8 cellular contexts compared by ENCODE assay signal in genomic region chr3:99866167-99866810, GRCh38. TPM values are rescaled to one million over a fixed set of nuclear protein-coding genes. Genes with fewer than 3 reads are reported as not detected.
DNase-seq lines count a peak whose midpoint lies in the region; ATAC-seq and TF ChIP-seq lines count a peak whose summit lies in the region.

No MANE protein-coding gene starts in this region.

- H3K36me3 ChIP-seq in spleen = peaks cover 0 to 19% (median 2%) of the 10 kb centered on the region in 6 donors

- TF ChIP-seq CTCF in HFF-Myc (IDR thresholded peaks at IDR 0.05; ENCODE audit: low read depth, low read length, missing control alignments) = no peak
- TF ChIP-seq CTCF in natural killer cell (IDR thresholded peaks at IDR 0.05) = no peak
- no peak for TF ChIP-seq CTCF in spleen (IDR thresholded peaks at IDR 0.05 in 8 of 11, conservative IDR thresholded peaks at IDR 0.05 in 3 of 11)

- H3K27me3 ChIP-seq in spleen (replicated peaks in 1 of 7) = no peaks in the 10 kb centered on the region

- peaks cover 62% of the 10 kb centered on the region for H3K36me3 Mint-ChIP-seq in activated T-helper 2 cell treated with anti-CD3 and anti-CD28 coated beads, Interferon-gamma antibody, Interleukin-2, Interleukin-4, amounts not matched to agents 10 μg/mL and 5 μg/mL and 100 μg/mL, durations not matched to agents 14 hours and 24 hours and 36 hours (ENCODE audit: low read depth)
- no peaks in the 10 kb centered on the region for H3K36me3 Mint-ChIP-seq in natural killer cell

- H3K27ac Mint-ChIP-seq in activated T-helper 2 cell treated with anti-CD3 and anti-CD28 coated beads, Interferon-gamma antibody, Interleukin-2, Interleukin-4, amounts not matched to agents 10 μg/mL and 5 μg/mL and 100 μg/mL, durations not matched to agents 14 hours and 24 hours and 36 hours = peak overlapping the region; percentile 83
- no peak overlapping the region for H3K27ac Mint-ChIP-seq in natural killer cell

- H3K27ac ChIP-seq in spleen = no peak overlapping the region

- WGBS in spleen, 5 donors = 18 to 33% (median 29%) methylated on average over 3 of the region's 3 CpGs

- no peak overlapping the region for H3K4me3 ChIP-seq in HFF-Myc (replicated peaks; ENCODE audit: low read depth, low read length)
- H3K4me3 ChIP-seq in spleen = no peak overlapping the region

- H3K27me3 Mint-ChIP-seq in activated T-helper 2 cell treated with anti-CD3 and anti-CD28 coated beads, Interferon-gamma antibody, Interleukin-2, Interleukin-4, amounts not matched to agents 10 μg/mL and 5 μg/mL and 100 μg/mL, durations not matched to agents 14 hours and 24 hours and 36 hours (ENCODE audit: low read depth) = no peaks in the 10 kb centered on the region
- H3K27me3 Mint-ChIP-seq in natural killer cell (ENCODE audit: low read depth in 2 of 2) = no peaks in the 10 kb centered on the region

- TF ChIP-seq POLR2A in spleen (IDR thresholded peaks at IDR 0.05) = no peak

- H3K4me1 Mint-ChIP-seq in activated T-helper 2 cell treated with anti-CD3 and anti-CD28 coated beads, Interferon-gamma antibody, Interleukin-2, Interleukin-4, amounts not matched to agents 10 μg/mL and 5 μg/mL and 100 μg/mL, durations not matched to agents 14 hours and 24 hours and 36 hours (ENCODE audit: low read depth) = peaks cover 93% of the 10 kb centered on the region
- H3K4me1 Mint-ChIP-seq in natural killer cell = peaks cover 15 to 16% of the 10 kb centered on the region in 2 donors

- H3K4me1 ChIP-seq in spleen = peaks cover 0 to 35% (median 14%) of the 10 kb centered on the region in 6 donors

- H3K9me3 ChIP-seq in spleen = no peaks in the 10 kb centered on the region

- peak overlapping the region; percentile 40 for H3K4me3 Mint-ChIP-seq in activated T-helper 2 cell treated with anti-CD3 and anti-CD28 coated beads, Interferon-gamma antibody, Interleukin-2, Interleukin-4, amounts not matched to agents 10 μg/mL and 5 μg/mL and 100 μg/mL, durations not matched to agents 14 hours and 24 hours and 36 hours (ENCODE audit: low read depth)
- H3K4me3 Mint-ChIP-seq in natural killer cell = no peak overlapping the region

- no peaks in the 10 kb centered on the region for H3K9me3 Mint-ChIP-seq in activated T-helper 2 cell treated with anti-CD3 and anti-CD28 coated beads, Interferon-gamma antibody, Interleukin-2, Interleukin-4, amounts not matched to agents 10 μg/mL and 5 μg/mL and 100 μg/mL, durations not matched to agents 14 hours and 24 hours and 36 hours
- no peaks in the 10 kb centered on the region for H3K9me3 Mint-ChIP-seq in natural killer cell

- intact Hi-C loops in activated T-helper 2 cell treated with anti-CD3 and anti-CD28 coated beads, Interferon-gamma antibody, Interleukin-2, Interleukin-4, amounts not matched to agents 10 μg/mL and 5 μg/mL and 100 μg/mL, durations not matched to agents 14 hours and 24 hours and 36 hours (cut with micrococcal nuclease) = loop anchor here (1.0 kb wide), 1 partner anchor 10 kb away; no protein-coding TSS in a partner anchor
- intact Hi-C loops in natural killer cell (cut with micrococcal nuclease) = no loop called here
- intact Hi-C loops in spleen (cut with DNase I; ENCODE audit: low total_unique reads) = no loop called here

- peak in 2 of 3 donors; percentile 21 to 67 for ATAC-seq in natural killer cell

- DNase-seq in COR-L47 (lab: John Stamatoyannopoulos, UW) = peak; percentile 35
- peak; percentile 57 for DNase-seq in HFF-Myc (ENCODE audit: extremely low read depth, low read depth)
- DNase-seq in activated T-helper 2 cell treated with anti-CD3 and anti-CD28 coated beads, Interferon-gamma antibody, Interleukin-2, Interleukin-4, amounts not matched to agents 10 μg/mL and 5 μg/mL and 100 μg/mL, durations not matched to agents 14 hours and 24 hours and 36 hours (ENCODE audit: low spot score) = peak; percentile 14
- DNase-seq in natural killer cell = no peak
- no peak for DNase-seq in stimulated activated naive CD4-positive, alpha-beta T cell treated with Interleukin-2 at 50 U/mL for 16 hours (lab: John Stamatoyannopoulos, UW)
- no peak for DNase-seq in NCI-H2081 treated with DMSO at 0.1 percent for 48 hours (lab: John Stamatoyannopoulos, UW)
- DNase-seq in activated naive CD4-positive, alpha-beta T cell (lab: John Stamatoyannopoulos, UW) = no peak
- no peak for DNase-seq in spleen

RNA-seq across cellular contexts. Expression of gene CMSS1, which starts 48.6 kb away (rescaled TPM):
- 138 and 143 TPM in 2 replicates for total RNA-seq in activated T-helper 2 cell treated with anti-CD3 and anti-CD28 coated beads, Interferon-gamma antibody, Interleukin-2, Interleukin-4, amounts not matched to agents 10 μg/mL and 5 μg/mL and 100 μg/mL, durations not matched to agents 14 hours and 24 hours and 36 hours
- total RNA-seq in natural killer cell = 10 to 100 TPM in 1 of 3 donors, 1 to 10 TPM in 2; 7.8 to 12.7 (median 9.2) TPM
- total RNA-seq in spleen = 10 to 100 TPM in 6 of 7 donors, 1 to 10 TPM in 1; 6.9 to 25.6 (median 17.9) TPM
- polyA plus RNA-seq in spleen = 10 to 100 TPM; 23.5 to 30.1 (median 24.5) TPM

Comparison
In these comparisons a context has a peak if more than half of its experiments do, and no peak if none do; other contexts are left out.
1. DNase-seq: peak in COR-L47 (single experiment), HFF-Myc (single experiment) and activated T-helper 2 cell treated with anti-CD3 and anti-CD28 coated beads, Interferon-gamma antibody, Interleukin-2, Interleukin-4, amounts not matched to agents 10 μg/mL and 5 μg/mL and 100 μg/mL, durations not matched to agents 14 hours and 24 hours and 36 hours (single experiment); none in natural killer cell (single experiment), stimulated activated naive CD4-positive, alpha-beta T cell treated with Interleukin-2 at 50 U/mL for 16 hours (single experiment), NCI-H2081 treated with DMSO at 0.1 percent for 48 hours (single experiment), activated naive CD4-positive, alpha-beta T cell (0 of 4) and spleen (single experiment).